In the genomic region with DNA sequence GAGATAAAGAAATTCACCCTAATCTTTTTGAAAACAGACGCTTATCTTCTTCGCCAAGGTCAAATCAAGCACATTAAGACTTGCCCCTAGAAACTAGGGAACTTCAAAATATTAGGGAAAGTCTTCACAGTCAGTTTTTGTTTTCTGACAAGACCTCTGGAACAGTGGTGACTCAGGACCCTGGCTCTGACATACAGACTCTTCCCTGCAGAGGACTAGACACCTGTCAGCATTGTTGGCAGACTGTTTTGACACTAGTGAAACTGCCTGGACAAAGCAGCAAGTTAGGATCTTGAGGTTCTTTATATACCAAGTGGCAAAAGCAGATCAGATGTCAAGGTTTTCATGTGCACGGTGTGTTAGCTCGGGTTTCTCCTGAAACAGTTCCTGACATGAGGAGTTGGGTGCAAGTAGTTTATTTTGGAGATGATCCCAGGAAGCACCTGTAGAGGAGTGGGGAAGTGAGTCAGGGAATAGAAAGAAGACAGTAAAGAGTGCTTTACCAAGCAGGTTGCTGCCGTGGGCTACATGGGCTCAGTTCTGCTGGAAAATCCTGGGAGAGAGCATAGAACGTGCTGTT, we compare ENCODE assay signal across 24 cellular contexts.
"Had no signal": no experiment of that assay in that cellular context is flagged by ENCODE, and none has a peak within 500 bp of the region (broad histone marks: within the 10 kb centered on the region; RNA-seq: fewer than 3 reads in every experiment).

No MANE protein-coding gene starts in this region.

- H3K9me3 ChIP-seq: gastroesophageal sphincter, ovary, right lobe of liver, testis, transverse colon had no signal

- H3K4me3 ChIP-seq: gastroesophageal sphincter, hepatocyte, ovary, right lobe of liver, skin epidermis, testis, transverse colon had no signal

- H3K27ac Mint-ChIP-seq: activated CD4-positive, alpha-beta T cell treated with anti-CD3 and anti-CD28 coated beads for 36 hours; activated CD8-positive, alpha-beta memory T cell treated with anti-CD3 and anti-CD28 coated beads, Interleukin-2, amount 10 ng/mL, durations not matched to agents 7 days and 5 days; activated CD8-positive, alpha-beta T cell treated with anti-CD3 and anti-CD28 coated beads, Interleukin-2, amount 10 ng/mL, durations not matched to agents 7 days and 5 days; activated naive CD4-positive, alpha-beta T cell treated with anti-CD3 and anti-CD28 coated beads, Interleukin-2, amount 50 U/mL, for 72 hours; activated T-cell treated with anti-CD3 and anti-CD28 coated beads, Interleukin-2, amount 50 U/mL, for 72 hours; naive B cell; progenitor cell of endocrine pancreas had no signal

- H3K4me1 ChIP-seq: gastroesophageal sphincter, right lobe of liver, testis, transverse colon had no signal

- H3K27ac ChIP-seq: gastroesophageal sphincter, hepatocyte, ovary, right lobe of liver, skin epidermis, testis, transverse colon had no signal

- H3K27me3 Mint-ChIP-seq: activated CD8-positive, alpha-beta memory T cell treated with anti-CD3 and anti-CD28 coated beads, Interleukin-2, amount 10 ng/mL, durations not matched to agents 7 days and 5 days had no signal

- DNase-seq: activated CD4-positive, alpha-beta T cell treated with anti-CD3 and anti-CD28 coated beads for 36 hours; activated CD4-positive, CD25-positive, alpha-beta regulatory T cell; activated CD8-positive, alpha-beta memory T cell treated with anti-CD3 and anti-CD28 coated beads, Interleukin-2, amount 10 ng/mL, durations not matched to agents 7 days and 5 days; activated CD8-positive, alpha-beta T cell treated with anti-CD3 and anti-CD28 coated beads, Interleukin-2, amount 10 ng/mL, durations not matched to agents 7 days and 5 days; activated naive CD4-positive, alpha-beta T cell; activated T-cell treated with anti-CD3 and anti-CD28 coated beads, Interleukin-2, amount 50 U/mL, for 72 hours; dermis blood vessel endothelial cell; effector CD4-positive, alpha-beta T cell; erythroblast; islet precursor cell; left ventricle myocardium superior; naive B cell; ovary; right lobe of liver; stimulated activated CD4-positive, alpha-beta T cell treated with anti-CD3 and anti-CD28 coated beads, Interleukin-12 subunit alpha, Interleukin-12 subunit beta, amount 100 ng/mL, for 4 hours; stimulated activated CD4-positive, alpha-beta T cell treated with anti-CD3 and anti-CD28 coated beads, Interleukin-4, amount 100 ng/mL, for 1 hour; stimulated activated naive CD8-positive, alpha-beta T cell treated with anti-CD3 and anti-CD28 coated beads, Interleukin-15, Interleukin-2, amounts not matched to agents 100 U/mL and 50 U/mL, for 24 hours; testis; transverse colon had no signal

- H3K4me1 Mint-ChIP-seq: activated CD4-positive, alpha-beta T cell treated with anti-CD3 and anti-CD28 coated beads for 36 hours; naive B cell had no signal

- H3K36me3 Mint-ChIP-seq: activated CD8-positive, alpha-beta memory T cell treated with anti-CD3 and anti-CD28 coated beads, Interleukin-2, amount 10 ng/mL, durations not matched to agents 7 days and 5 days; activated naive CD4-positive, alpha-beta T cell treated with anti-CD3 and anti-CD28 coated beads, Interleukin-2, amount 50 U/mL, for 72 hours; naive B cell had no signal

- H3K36me3 ChIP-seq: gastroesophageal sphincter, ovary, right lobe of liver, transverse colon had no signal

- H3K4me3 Mint-ChIP-seq: activated CD4-positive, alpha-beta T cell treated with anti-CD3 and anti-CD28 coated beads for 36 hours; activated CD8-positive, alpha-beta memory T cell treated with anti-CD3 and anti-CD28 coated beads, Interleukin-2, amount 10 ng/mL, durations not matched to agents 7 days and 5 days; activated CD8-positive, alpha-beta T cell treated with anti-CD3 and anti-CD28 coated beads, Interleukin-2, amount 10 ng/mL, durations not matched to agents 7 days and 5 days; activated T-cell treated with anti-CD3 and anti-CD28 coated beads, Interleukin-2, amount 50 U/mL, for 72 hours; naive B cell had no signal

- ATAC-seq: activated CD4-positive, alpha-beta T cell treated with anti-CD3 and anti-CD28 coated beads for 36 hours; activated CD8-positive, alpha-beta memory T cell treated with anti-CD3 and anti-CD28 coated beads, Interleukin-2, amount 10 ng/mL, durations not matched to agents 7 days and 5 days; activated CD8-positive, alpha-beta T cell treated with anti-CD3 and anti-CD28 coated beads, Interleukin-2, amount 10 ng/mL, durations not matched to agents 7 days and 5 days; activated naive CD4-positive, alpha-beta T cell treated with anti-CD3 and anti-CD28 coated beads, Interleukin-2, amount 50 U/mL, for 72 hours; activated T-cell treated with anti-CD3 and anti-CD28 coated beads, Interleukin-2, amount 50 U/mL, for 72 hours; gastroesophageal sphincter; left ventricle myocardium superior; right lobe of liver; stimulated activated naive CD8-positive, alpha-beta T cell treated with anti-CD3 and anti-CD28 coated beads, Interleukin-15, Interleukin-2, amounts not matched to agents 100 U/mL and 50 U/mL, for 24 hours had no signal
